1 cellular context compared by ENCODE assay signal in genomic region chr12:128971802-128972201, GRCh38.
TF ChIP-seq lines count a peak whose summit lies in the region.

No MANE protein-coding gene starts in this region.

TF ChIP-seq in GM23338, 12 proteins besides CTCF, POLR2A, EP300 and RAD21 (continued from another document):
- TF ChIP-seq ZNF462 (CRISPR knock-in tag; IDR thresholded peaks at IDR 0.05): no peak
- no peak for TF ChIP-seq NANOG (IDR thresholded peaks at IDR 0.05; ENCODE audit: borderline replicate concordance)
- no peak for TF ChIP-seq EZH2phosphoT487 (IDR thresholded peaks at IDR 0.05; ENCODE audit: unreplicated experiment)
- no peak for TF ChIP-seq ZNF331 (CRISPR knock-in tag; IDR thresholded peaks at IDR 0.05; ENCODE audit: low read depth)
- TF ChIP-seq EZH2 (IDR thresholded peaks at IDR 0.05; ENCODE audit: low read depth, unreplicated experiment): no peak
